ENCODE assay signal across 8 cellular contexts in the genomic region with DNA sequence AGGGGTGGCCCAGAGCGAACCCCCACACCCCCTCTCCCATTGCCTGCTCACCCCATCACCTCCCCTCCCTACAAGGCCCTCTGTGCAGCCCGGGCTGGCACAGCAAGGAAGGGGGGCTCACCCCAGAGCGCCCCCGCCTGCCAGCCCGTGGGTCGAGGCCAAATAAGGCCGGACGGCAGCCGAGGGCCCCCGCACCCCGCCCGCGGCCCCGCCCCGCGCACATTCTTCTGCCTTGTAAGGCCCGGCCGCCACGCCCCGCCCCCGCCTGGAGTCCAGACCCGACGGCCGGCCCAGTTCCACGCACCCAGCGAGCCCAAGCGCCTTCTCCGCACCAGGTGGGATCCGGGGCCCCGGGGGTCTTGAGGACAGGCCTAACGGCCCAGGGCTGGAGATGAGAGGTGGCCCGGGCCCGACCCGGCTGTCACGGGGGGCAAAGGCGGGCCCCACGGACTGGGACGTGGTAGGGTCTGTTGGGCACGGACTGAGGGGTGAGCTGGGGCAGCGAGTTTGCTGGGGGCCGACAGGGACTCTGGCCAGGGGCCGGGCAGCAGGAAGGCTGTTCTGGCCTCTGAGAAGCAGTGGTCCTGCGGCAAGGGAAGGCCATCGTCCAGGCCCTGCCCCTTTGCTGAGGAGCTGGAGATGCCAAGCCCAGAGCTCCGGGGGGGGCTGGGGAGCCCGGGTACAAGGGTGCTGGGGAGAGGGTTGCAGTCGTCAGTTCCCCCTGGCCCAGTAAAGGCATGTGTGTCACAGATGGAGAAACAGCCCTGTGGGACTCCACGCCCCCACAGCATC. TPM values are rescaled to one million over a fixed set of nuclear protein-coding genes. Genes with fewer than 3 reads are reported as not detected.
A peak's percentile ranks its signal among the peaks of the same experiment; 100 is the strongest.
DNase-seq lines count a peak whose midpoint lies in the region; ATAC-seq and TF ChIP-seq lines count a peak whose summit lies in the region.

MYL9 (plus strand) TSS at position 293 of the 792 bp plus-strand sequence. CDS start 3,366 bp downstream, outside the sequence.

- no peaks in the 10 kb centered on the region for H3K27me3 ChIP-seq in mesenchymal stem cell (ENCODE audit: control insufficient read depth in 1 of 2, insufficient read depth in 1 of 2, low read length in 2 of 2)
- no peaks in the 10 kb centered on the region for H3K27me3 ChIP-seq in tibial nerve

- H3K4me1 ChIP-seq in mesenchymal stem cell (ENCODE audit: control insufficient read depth, insufficient read depth, low read depth, low read length) = peaks cover 45% of the 10 kb centered on the region
- H3K4me1 ChIP-seq in tibial nerve = peaks cover 0 to 67% (median 23%) of the 10 kb centered on the region in 4 donors

- H4K8ac ChIP-seq in mesenchymal stem cell (ENCODE audit: low read length) = peak within 1 kb of the TSS; percentile 94

- H3K27ac ChIP-seq in mesenchymal stem cell (ENCODE audit: low read length, poor library complexity, severe bottlenecking) (peak within 1 kb of the TSS; percentile 90), tibial nerve (peak within 1 kb of the TSS; percentile 87 to 98 (median 94))

- peak within 1 kb of the TSS; percentile 95 for H2BK15ac ChIP-seq in mesenchymal stem cell (ENCODE audit: low read depth, poor library complexity, severe bottlenecking)

- H3K36me3 ChIP-seq in mesenchymal stem cell (ENCODE audit: control insufficient read depth in 1 of 2, insufficient read depth in 2 of 2, low read depth in 1 of 2, low read length in 2 of 2) (peaks cover 14 to 29% of the 10 kb centered on the region in 2 experiments), tibial nerve (peaks cover 0 to 16% (median 0%) of the 10 kb centered on the region in 3 donors)

- H2BK12ac ChIP-seq in mesenchymal stem cell (ENCODE audit: low read length in 2 of 2) = peak within 1 kb of the TSS; percentile 72 to 93

- H3K4me1 Mint-ChIP-seq in CD14-positive monocyte = peaks cover 1% of the 10 kb centered on the region

- H3K23ac ChIP-seq in mesenchymal stem cell (ENCODE audit: low read length in 2 of 2) = peak within 1 kb of the TSS in 1 of 2 experiments; percentile 53

- DNase-seq in CD14-positive monocyte (ENCODE audit: low spot score) (peak; percentile 57), NCI-H460 (ENCODE audit: extremely low read depth, low read depth) (peak; percentile 14), epidermal melanocyte (ENCODE audit: insufficient read length, low spot score) (peak; percentile 72), mesenchymal stem cell (peak; percentile 82), tibial nerve (ENCODE audit: low spot score in 2 of 2) (peak; percentile 91 to 94), midbrain (lab: John Stamatoyannopoulos, UW) (no peak)

- peak within 1 kb of the TSS; percentile 94 for H2BK5ac ChIP-seq in mesenchymal stem cell (ENCODE audit: low read depth, low read length, poor library complexity, severe bottlenecking)

- peaks cover 0 to 1% (median 0%) of the 10 kb centered on the region in 7 donors for H3K9me3 Mint-ChIP-seq in CD14-positive monocyte

- H3K79me1 ChIP-seq in mesenchymal stem cell (replicated peaks; ENCODE audit: low read length, poor library complexity, severe bottlenecking) = peaks cover 8% of the 10 kb centered on the region

- TF ChIP-seq CTCF in CD14-positive monocyte (IDR thresholded peaks at IDR 0.05) (no peak), tibial nerve (IDR thresholded peaks at IDR 0.05) (no peak)

- H3K9me3 ChIP-seq in mesenchymal stem cell (ENCODE audit: control insufficient read depth, low read length) (no peaks in the 10 kb centered on the region), tibial nerve (no peaks in the 10 kb centered on the region)

- peak within 1 kb of the TSS; percentile 97 for H4K91ac ChIP-seq in mesenchymal stem cell (ENCODE audit: low read length)

- WGBS in mesenchymal stem cell = 1% methylated on average over 43 of the region's 48 CpGs
- WGBS in tibial nerve, 2 donors = 1 to 3% methylated on average over 28 to 36 of the region's 48 CpGs

- peak within 1 kb of the TSS in 1 of 2 experiments; percentile 96 for H3K14ac ChIP-seq in mesenchymal stem cell (ENCODE audit: low read length in 2 of 2)

- peak within 1 kb of the TSS; percentile 82 to 96 for H3K4me3 ChIP-seq in mesenchymal stem cell (ENCODE audit: insufficient read depth in 1 of 2, low read depth in 1 of 2, low read length in 2 of 2)
- H3K4me3 ChIP-seq in tibial nerve = peak within 1 kb of the TSS; percentile 60 to 82 (median 70)

- H3K18ac ChIP-seq in mesenchymal stem cell (ENCODE audit: low read depth in 1 of 2, low read length in 2 of 2) = peak within 1 kb of the TSS; percentile 98 to 99

- peak within 1 kb of the TSS; percentile 76 for H2AK5ac ChIP-seq in mesenchymal stem cell (ENCODE audit: low read length, severe bottlenecking)

- no peaks in the 10 kb centered on the region for H3K36me3 Mint-ChIP-seq in CD14-positive monocyte

- peak in 1 of 2 donors; percentile 80 for TF ChIP-seq POLR2A in tibial nerve (IDR thresholded peaks at IDR 0.05)

- intact Hi-C loops in CD14-positive monocyte (cut with micrococcal nuclease) = loop anchor here in 1 of 2 donors (10.0 kb wide), 1 partner anchor 343 kb away; no protein-coding TSS in a partner anchor

- H3K27ac Mint-ChIP-seq in CD14-positive monocyte = peak within 1 kb of the TSS in 1 of 7 donors; percentile 50

- H3K4me2 ChIP-seq in mesenchymal stem cell (ENCODE audit: low read length, poor library complexity, severe bottlenecking) = peak within 1 kb of the TSS; percentile 64

- ATAC-seq in HG03460 (IDR thresholded peaks at IDR 0.05; ENCODE audit: unreplicated experiment) (no peak), GM21528 (IDR thresholded peaks at IDR 0.05; ENCODE audit: low FRiP score, unreplicated experiment) (no peak)

- peak within 1 kb of the TSS; percentile 93 for H2BK120ac ChIP-seq in mesenchymal stem cell (ENCODE audit: low read depth, low read length)

- H3K27me3 Mint-ChIP-seq in CD14-positive monocyte (ENCODE audit: low read depth in 3 of 3) = peaks cover 3 to 7% (median 7%) of the 10 kb centered on the region in 3 donors

- peak within 1 kb of the TSS; percentile 75 for H2AFZ ChIP-seq in mesenchymal stem cell (ENCODE audit: low read depth, low read length)

- peak within 1 kb of the TSS; percentile 95 to 96 for H3K4ac ChIP-seq in mesenchymal stem cell (ENCODE audit: low read depth in 1 of 2, low read length in 2 of 2)

- peak in 1 of 2 donors; percentile 80 for TF ChIP-seq EP300 in tibial nerve (IDR thresholded peaks at IDR 0.05)

- peak within 1 kb of the TSS; percentile 64 to 72 for H3K4me3 Mint-ChIP-seq in CD14-positive monocyte

- H3K9ac ChIP-seq in mesenchymal stem cell (ENCODE audit: low read length) = peak within 1 kb of the TSS; percentile 98

RNA-seq across cellular contexts. Expression of gene MYL9, which starts in this region (rescaled TPM):
- polyA plus RNA-seq in CD14-positive monocyte = under 1 TPM; 0.08 to 0.20 TPM
- total RNA-seq in NCI-H460 (2014; rRNA removed; shearing (Covaris generic)) = 0.66 and 1.2 TPM in 2 replicates
- 0.26 TPM in 1 of 2 replicates, not detected in the other for polyA plus RNA-seq in NCI-H460 (2014; cell fraction: nucleus; rRNA removed)
- 959 TPM for polyA plus RNA-seq in mesenchymal stem cell (2013, experiment 1 of 2)
- 955 TPM for polyA plus RNA-seq in mesenchymal stem cell (2013, experiment 2 of 2)
- 100 to 1,000 TPM; 140 to 245 (median 219) TPM for total RNA-seq in tibial nerve

Comparison
In these comparisons a context has a peak if more than half of its experiments do, and no peak if none do; other contexts are left out.
1. RNA of gene MYL9 (total RNA-seq): 140 to 245 TPM in tibial nerve; 0.66 to 1.2 TPM in NCI-H460; every median in the first group is over 10 times any median in the second.
2. Peak in DNase-seq in CD14-positive monocyte; RNA of the gene not detected or under 1 TPM.